In the genomic region with DNA sequence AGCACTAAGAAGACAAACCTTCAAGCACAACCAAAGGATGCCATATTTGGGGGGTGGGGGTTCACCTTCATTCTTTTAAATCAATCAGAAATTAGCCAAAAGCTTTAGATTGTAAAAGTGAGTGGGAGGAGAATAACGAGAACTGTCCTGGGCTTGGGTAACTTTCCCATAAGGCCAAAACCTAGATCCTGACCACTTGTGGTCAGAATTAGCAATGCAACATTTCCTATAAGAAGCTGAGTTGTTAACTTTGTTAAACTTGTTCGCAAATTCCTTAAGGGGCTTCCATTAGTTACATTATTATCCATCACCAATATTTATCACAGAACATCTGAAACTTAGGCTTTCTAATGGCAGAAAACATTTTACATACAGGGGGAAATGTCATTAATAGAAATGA, we compare ENCODE assay signal across 10 cellular contexts. TPM values are rescaled to one million over a fixed set of nuclear protein-coding genes. Genes with fewer than 3 reads are reported as not detected.
DNase-seq lines count a peak whose midpoint lies in the region; ATAC-seq, FAIRE-seq and TF ChIP-seq lines count a peak whose summit lies in the region.
"Had no signal": no experiment of that assay in that cellular context is flagged by ENCODE, and none has a peak within 500 bp of the region (broad histone marks: within the 10 kb centered on the region; RNA-seq: fewer than 3 reads in every experiment).

No MANE protein-coding gene starts in this region.

- peak overlapping the region; percentile 96 for H3K27ac Mint-ChIP-seq in activated CD8-positive, alpha-beta memory T cell treated with anti-CD3 and anti-CD28 coated beads, Interleukin-2, amount 10 ng/mL, durations not matched to agents 7 days and 5 days
- H3K27ac Mint-ChIP-seq in activated CD4-positive, alpha-beta T cell treated with anti-CD3 and anti-CD28 coated beads, Interleukin-2, amount 10 ng/mL, durations not matched to agents 7 days and 5 days, result no peak overlapping the region

- 68% methylated on average over 2 of the region's 2 CpGs for WGBS in esophagus muscularis mucosa
- WGBS in spleen, 5 donors, result 29 to 62% (median 45%) methylated on average over 2 of the region's 2 CpGs

- H3K9me3 ChIP-seq in esophagus muscularis mucosa, result no peaks in the 10 kb centered on the region
- no peaks in the 10 kb centered on the region for H3K9me3 ChIP-seq in spleen
- H3K9me3 ChIP-seq: Caco-2 had no signal

- no peaks in the 10 kb centered on the region for H3K36me3 ChIP-seq in esophagus muscularis mucosa
- H3K36me3 ChIP-seq in spleen, result no peaks in the 10 kb centered on the region

- TF ChIP-seq POLR2A in esophagus muscularis mucosa (IDR thresholded peaks at IDR 0.05; ENCODE audit: low read depth) (no peak), spleen (IDR thresholded peaks at IDR 0.05) (no peak)

- H3K4me1 ChIP-seq in esophagus muscularis mucosa (peaks cover 33 to 95% (median 87%) of the 10 kb centered on the region in 4 donors), spleen (peaks cover 29 to 100% (median 72%) of the 10 kb centered on the region in 6 donors)

- H3K27me3 ChIP-seq in esophagus muscularis mucosa (no peaks in the 10 kb centered on the region), spleen (replicated peaks in 1 of 7) (no peaks in the 10 kb centered on the region)

- H3K4me3 ChIP-seq in esophagus muscularis mucosa (no peak overlapping the region), spleen (peak overlapping the region in 1 of 8 donors; percentile 10)

- H3K36me3 Mint-ChIP-seq in activated CD8-positive, alpha-beta memory T cell treated with anti-CD3 and anti-CD28 coated beads, Interleukin-2, amount 10 ng/mL, durations not matched to agents 7 days and 5 days, result peaks cover 13% of the 10 kb centered on the region
- peaks cover 8% of the 10 kb centered on the region for H3K36me3 Mint-ChIP-seq in activated CD4-positive, alpha-beta T cell treated with anti-CD3 and anti-CD28 coated beads, Interleukin-2, amount 10 ng/mL, durations not matched to agents 7 days and 5 days (ENCODE audit: low read depth)

- no peak for ATAC-seq in activated CD8-positive, alpha-beta memory T cell treated with anti-CD3 and anti-CD28 coated beads, Interleukin-2, amount 10 ng/mL, durations not matched to agents 7 days and 5 days
- ATAC-seq in GM21447 (IDR thresholded peaks at IDR 0.05; ENCODE audit: unreplicated experiment), result no peak
- ATAC-seq: activated CD4-positive, CD25-positive, alpha-beta regulatory T cell treated with anti-CD3 and anti-CD28 coated beads, Interleukin-2, amount 50 U/mL, for 24 hours had no signal

- DNase-seq in activated CD8-positive, alpha-beta memory T cell treated with anti-CD3 and anti-CD28 coated beads, Interleukin-2, amount 10 ng/mL, durations not matched to agents 7 days and 5 days, result no peak
- DNase-seq in activated CD8-positive, alpha-beta memory T cell treated with anti-CD3 and anti-CD28 coated beads for 24 hours, result no peak
- DNase-seq in RWPE1 (ENCODE audit: low spot score), result no peak
- no peak for DNase-seq in esophagus muscularis mucosa (ENCODE audit: extremely low spot score)
- DNase-seq in spleen, result no peak
- DNase-seq in HTR-8/SVneo (ENCODE audit: insufficient read length, low spot score), result no peak
- DNase-seq in activated CD4-positive, alpha-beta T cell treated with anti-CD3 and anti-CD28 coated beads, Interleukin-2, amount 10 ng/mL, durations not matched to agents 7 days and 5 days, result no peak

- FAIRE-seq in HTR-8/SVneo (lab: Jason Lieb, UNC), result no peak

- H3K4me1 Mint-ChIP-seq in activated CD8-positive, alpha-beta memory T cell treated with anti-CD3 and anti-CD28 coated beads, Interleukin-2, amount 10 ng/mL, durations not matched to agents 7 days and 5 days, result peaks cover 70% of the 10 kb centered on the region
- peaks cover 70% of the 10 kb centered on the region for H3K4me1 Mint-ChIP-seq in activated CD4-positive, alpha-beta T cell treated with anti-CD3 and anti-CD28 coated beads, Interleukin-2, amount 10 ng/mL, durations not matched to agents 7 days and 5 days

- TF ChIP-seq CTCF in RWPE1 (conservative IDR thresholded peaks at IDR 0.05; ENCODE audit: low read depth) (peak; percentile 15; the same call in 1 of the 2 replicates), esophagus muscularis mucosa (IDR thresholded peaks at IDR 0.05) (peak in 2 of 3 experiments; percentile 16 to 41), spleen (IDR thresholded peaks at IDR 0.05 in 8 of 11, conservative IDR thresholded peaks at IDR 0.05 in 3 of 11) (peak in 9 of 11 experiments; percentile 9 to 58 (median 28))

- TF ChIP-seq EP300 in esophagus muscularis mucosa (IDR thresholded peaks at IDR 0.05), result no peak

- H3K9me3 Mint-ChIP-seq in activated CD8-positive, alpha-beta memory T cell treated with anti-CD3 and anti-CD28 coated beads, Interleukin-2, amount 10 ng/mL, durations not matched to agents 7 days and 5 days (ENCODE audit: low read depth), result no peaks in the 10 kb centered on the region
- H3K9me3 Mint-ChIP-seq in activated CD4-positive, alpha-beta T cell treated with anti-CD3 and anti-CD28 coated beads, Interleukin-2, amount 10 ng/mL, durations not matched to agents 7 days and 5 days, result no peaks in the 10 kb centered on the region

- H3K27me3 Mint-ChIP-seq in activated CD8-positive, alpha-beta memory T cell treated with anti-CD3 and anti-CD28 coated beads, Interleukin-2, amount 10 ng/mL, durations not matched to agents 7 days and 5 days, result no peaks in the 10 kb centered on the region
- H3K27me3 Mint-ChIP-seq in activated CD4-positive, alpha-beta T cell treated with anti-CD3 and anti-CD28 coated beads, Interleukin-2, amount 10 ng/mL, durations not matched to agents 7 days and 5 days, result no peaks in the 10 kb centered on the region

- POLR2A ChIA-PET in RWPE1 (lab: Yijun Ruan, JAX; ENCODE audit: low non-redundant PET), result no interaction called here
- POLR2A ChIA-PET in activated CD4-positive, alpha-beta T cell treated with anti-CD3 and anti-CD28 coated beads, Interleukin-2, amount 10 ng/mL, durations not matched to agents 7 days and 5 days (lab: Charles Lee), result interaction anchor here (0.6 kb wide), 1 partner anchor 698 kb away, joined by 8 read pairs; no protein-coding TSS in a partner anchor

- H3K27ac ChIP-seq in RWPE1 (no peak overlapping the region), esophagus muscularis mucosa (replicated peaks in 1 of 4) (peak overlapping the region in 1 of 4 donors; percentile 94), spleen (peak overlapping the region in 7 of 8 donors; percentile 93 to 98 (median 96))

- intact Hi-C loops in esophagus muscularis mucosa (cut with DNase I) (no loop called here), spleen (cut with DNase I; ENCODE audit: low total_unique reads) (no loop called here)

- no peak overlapping the region for H3K4me3 Mint-ChIP-seq in activated CD8-positive, alpha-beta memory T cell treated with anti-CD3 and anti-CD28 coated beads, Interleukin-2, amount 10 ng/mL, durations not matched to agents 7 days and 5 days
- no peak overlapping the region for H3K4me3 Mint-ChIP-seq in activated CD4-positive, alpha-beta T cell treated with anti-CD3 and anti-CD28 coated beads, Interleukin-2, amount 10 ng/mL, durations not matched to agents 7 days and 5 days

- CTCF ChIA-PET in activated CD8-positive, alpha-beta memory T cell treated with anti-CD3 and anti-CD28 coated beads, Interleukin-2, amount 10 ng/mL, durations not matched to agents 7 days and 5 days (lab: Charles Lee), result interaction anchor here (1.0 to 6.2 kb wide), 7 partner anchors 10 to 276 kb away, joined by 3 to 51 read pairs (median 5); no protein-coding TSS in a partner anchor
- CTCF ChIA-PET in RWPE1 (lab: Yijun Ruan, JAX), result no interaction called here
- CTCF ChIA-PET in activated CD4-positive, alpha-beta T cell treated with anti-CD3 and anti-CD28 coated beads, Interleukin-2, amount 10 ng/mL, durations not matched to agents 7 days and 5 days (lab: Charles Lee), result interaction anchor here (0.6 to 3.5 kb wide), 6 partner anchors 12 to 83 kb away, joined by 3 to 12 read pairs (median 3); no protein-coding TSS in a partner anchor

RNA-seq across cellular contexts. Expression of gene STAT5B, which starts 25.1 kb away (rescaled TPM):
- 100 to 1,000 TPM; 112 to 116 TPM for total RNA-seq in activated CD8-positive, alpha-beta memory T cell treated with anti-CD3 and anti-CD28 coated beads, Interleukin-2, amount 10 ng/mL, durations not matched to agents 7 days and 5 days
- total RNA-seq in esophagus muscularis mucosa (10 to 100 TPM; 75.0 to 93.4 (median 85.2) TPM), spleen (100 to 1,000 TPM in 5 of 7 donors, 10 to 100 TPM in 2; 90.2 to 171 (median 103) TPM)
- polyA plus RNA-seq in spleen, result 10 to 100 TPM; 26.4 to 34.7 (median 26.4) TPM
- total RNA-seq in activated CD4-positive, alpha-beta T cell treated with anti-CD3 and anti-CD28 coated beads, Interleukin-2, amount 10 ng/mL, durations not matched to agents 7 days and 5 days, result 100 to 1,000 TPM; 150 to 164 TPM

RNA-seq across cellular contexts. Expression of gene STAT5A, which starts 37.2 kb away (rescaled TPM):
- total RNA-seq in activated CD8-positive, alpha-beta memory T cell treated with anti-CD3 and anti-CD28 coated beads, Interleukin-2, amount 10 ng/mL, durations not matched to agents 7 days and 5 days, result 100 to 1,000 TPM; 118 to 127 TPM
- total RNA-seq in esophagus muscularis mucosa, result 10 to 100 TPM; 42.4 to 97.0 (median 62.7) TPM
- total RNA-seq in spleen, result 100 to 1,000 TPM in 1 of 7 donors, 10 to 100 TPM in 6; 63.7 to 131 (median 76.5) TPM
- 10 to 100 TPM; 22.7 to 42.3 (median 28.4) TPM for polyA plus RNA-seq in spleen
- 100 to 1,000 TPM in 1 of 2 experiments, 10 to 100 TPM in 1; 99.5 to 108 TPM for total RNA-seq in activated CD4-positive, alpha-beta T cell treated with anti-CD3 and anti-CD28 coated beads, Interleukin-2, amount 10 ng/mL, durations not matched to agents 7 days and 5 days

RNA-seq across cellular contexts. Expression of gene GHDC, which starts 56.8 kb away (rescaled TPM):
- 10 to 100 TPM; 17.0 to 18.0 TPM for total RNA-seq in activated CD8-positive, alpha-beta memory T cell treated with anti-CD3 and anti-CD28 coated beads, Interleukin-2, amount 10 ng/mL, durations not matched to agents 7 days and 5 days
- total RNA-seq in esophagus muscularis mucosa, result 10 to 100 TPM; 20.3 to 31.3 (median 22.0) TPM
- 100 to 1,000 TPM in 3 of 7 donors, 10 to 100 TPM in 4; 29.4 to 122 (median 58.0) TPM for total RNA-seq in spleen
- polyA plus RNA-seq in spleen, result 10 to 100 TPM; 22.0 to 33.1 (median 26.1) TPM
- total RNA-seq in activated CD4-positive, alpha-beta T cell treated with anti-CD3 and anti-CD28 coated beads, Interleukin-2, amount 10 ng/mL, durations not matched to agents 7 days and 5 days, result 10 to 100 TPM; 15.3 to 15.5 TPM
